Comparison of ENCODE assay signal across 18 cellular contexts in genomic region chr3:143295201-143296080, GRCh38.
DNase-seq lines count a peak whose midpoint lies in the region; ATAC-seq and TF ChIP-seq lines count a peak whose summit lies in the region.
"Had no signal": no experiment of that assay in that cellular context is flagged by ENCODE, and none has a peak within 500 bp of the region (broad histone marks: within the 10 kb centered on the region; RNA-seq: fewer than 3 reads in every experiment).

No MANE protein-coding gene starts in this region.

- H2AFZ ChIP-seq in PC-3 (ENCODE audit: low read length), result no peak overlapping the region

- H3K4me3 ChIP-seq in PC-3 (ENCODE audit: low read length), result no peak overlapping the region
- H3K4me3 ChIP-seq: A549 had no signal

- CTCF ChIA-PET in PC-3 (lab: Charles Lee), result no interaction called here

- intact Hi-C loops in PC-3 (cut with micrococcal nuclease), result no loop called here

- BruUV-seq in PC-3 (replicated peaks; lab: Mats Ljungman, UMichigan), result no TSS peak

- ATAC-seq in GM21447 (IDR thresholded peaks at IDR 0.05; ENCODE audit: unreplicated experiment) (peak; percentile 43), PC-3 (peak; percentile 37), GM21723 (IDR thresholded peaks at IDR 0.05; ENCODE audit: unreplicated experiment) (no peak)
- ATAC-seq: A549; activated T-cell treated with anti-CD3 and anti-CD28 coated beads, Interleukin-2, amount 50 U/mL, for 4 hours; foreskin keratinocyte; left ventricle myocardium superior; stimulated activated naive B cell treated with anti-CD40 and anti-IgM and Interleukin-4, amounts not matched to agents 10 μg/mL and 1 μg/mL and 100 μg/mL, for 72 hours had no signal

- TF ChIP-seq CTCF in PC-3 (conservative IDR thresholded peaks at IDR 0.05; ENCODE audit: low read depth, low read length), result no peak

- H3K9me3 ChIP-seq in PC-3 (ENCODE audit: low read length), result no peaks in the 10 kb centered on the region
- H3K9me3 ChIP-seq: A549 had no signal

- DNase-seq in SIG-M5 treated with dmso at 0.1 percent for 504 hours (lab: John Stamatoyannopoulos, UW; ENCODE audit: unreplicated experiment), result peak; percentile 9
- no peak for DNase-seq in SIG-M5 (lab: John Stamatoyannopoulos, UW)
- DNase-seq in PC-3, result no peak
- DNase-seq in islet precursor cell, result peak; percentile 62
- no peak for DNase-seq in KG1 (lab: John Stamatoyannopoulos, UW)
- DNase-seq in cortex of kidney (lab: John Stamatoyannopoulos, UW), result no peak
- DNase-seq: activated T-cell treated with anti-CD3 and anti-CD28 coated beads, Interleukin-2, amount 50 U/mL, for 4 hours; CD4-positive, alpha-beta memory T cell; KBM-7; left ventricle myocardium superior; NCI-H1436 treated with DMSO at 0.1 percent for 48 hours; small intestine; stimulated activated naive B cell treated with anti-CD40 and anti-IgM and Interleukin-4, amounts not matched to agents 10 μg/mL and 1 μg/mL and 100 μg/mL, for 72 hours had no signal

- peaks cover 13% of the 10 kb centered on the region; the same call in 1 of the 2 replicates for H3K4me1 ChIP-seq in PC-3 (ENCODE audit: insufficient read depth, low read length)
- H3K4me1 ChIP-seq: A549, foreskin keratinocyte had no signal

- no peak overlapping the region for H3K27ac ChIP-seq in PC-3 (ENCODE audit: low read length)
- H3K27ac ChIP-seq: A549, foreskin keratinocyte, HL-60 had no signal

- H3K36me3 ChIP-seq in PC-3 (ENCODE audit: low read depth, low read length), result no peaks in the 10 kb centered on the region

- no peaks in the 10 kb centered on the region for H3K79me2 ChIP-seq in PC-3 (ENCODE audit: low read length)

- POLR2A ChIA-PET in PC-3 (lab: Charles Lee; ENCODE audit: unreplicated experiment), result interaction anchor here (0.5 kb wide), 1 partner anchor 11 kb away, joined by 3 read pairs; no protein-coding TSS in a partner anchor

- no peaks in the 10 kb centered on the region for H3F3A ChIP-seq in PC-3 (ENCODE audit: low read length, unreplicated experiment)

- no peak overlapping the region for H3K4me2 ChIP-seq in PC-3 (ENCODE audit: low read length)
- H3K4me2 ChIP-seq: A549 had no signal

- no peak overlapping the region for H3K9ac ChIP-seq in PC-3 (ENCODE audit: low read length)

- no peaks in the 10 kb centered on the region for H3K27me3 ChIP-seq in PC-3 (ENCODE audit: low read length)
- H3K27me3 ChIP-seq: foreskin keratinocyte had no signal

- no peaks in the 10 kb centered on the region for H4K20me1 ChIP-seq in PC-3 (ENCODE audit: low read length)

- H3K9me2 ChIP-seq in PC-3 (replicated peaks; ENCODE audit: low read length), result no peaks in the 10 kb centered on the region

Comparison
In these comparisons a context has a peak if more than half of its experiments do, and no peak if none do; other contexts are left out.
1. DNase-seq: peak in SIG-M5 treated with dmso at 0.1 percent for 504 hours (single experiment) and islet precursor cell (single experiment); none in SIG-M5 (single experiment), PC-3 (single experiment), KG1 (single experiment) and cortex of kidney (single experiment).